ENCODE assay signal across 10 cellular contexts in genomic region chr5:140965905-140966292, GRCh38. TPM values are rescaled to one million over a fixed set of nuclear protein-coding genes. Genes with fewer than 3 reads are reported as not detected.
DNase-seq lines count a peak whose midpoint lies in the region; ATAC-seq and TF ChIP-seq lines count a peak whose summit lies in the region.
"Had no signal": no experiment of that assay in that cellular context is flagged by ENCODE, and none has a peak within 500 bp of the region (broad histone marks: within the 10 kb centered on the region; RNA-seq: fewer than 3 reads in every experiment).

No MANE protein-coding gene starts in this region.

- POLR2A ChIA-PET in activated CD4-positive, alpha-beta T cell treated with anti-CD3 and anti-CD28 coated beads, Interleukin-2, amount 10 ng/mL, durations not matched to agents 7 days and 5 days (lab: Charles Lee), result no interaction called here

- intact Hi-C loops in upper lobe of right lung (cut with DNase I), result no loop called here

- no peaks in the 10 kb centered on the region for H3K36me3 ChIP-seq in upper lobe of right lung

- H3K4me3 Mint-ChIP-seq in activated CD4-positive, alpha-beta T cell treated with anti-CD3 and anti-CD28 coated beads, Interleukin-2, amount 10 ng/mL, durations not matched to agents 7 days and 5 days, result no peak overlapping the region
- H3K4me3 Mint-ChIP-seq in mesothelial cell of epicardium, result peak overlapping the region; percentile 91

- no peaks in the 10 kb centered on the region for H3K9me3 Mint-ChIP-seq in activated CD4-positive, alpha-beta T cell treated with anti-CD3 and anti-CD28 coated beads, Interleukin-2, amount 10 ng/mL, durations not matched to agents 7 days and 5 days
- H3K9me3 Mint-ChIP-seq in mesothelial cell of epicardium, result no peaks in the 10 kb centered on the region

- H3K27me3 Mint-ChIP-seq in activated CD4-positive, alpha-beta T cell treated with anti-CD3 and anti-CD28 coated beads, Interleukin-2, amount 10 ng/mL, durations not matched to agents 7 days and 5 days, result peaks cover 37% of the 10 kb centered on the region
- H3K27me3 Mint-ChIP-seq in mesothelial cell of epicardium (ENCODE audit: low read depth), result no peaks in the 10 kb centered on the region

- no peak for TF ChIP-seq CTCF in coronary artery (IDR thresholded peaks at IDR 0.05)
- no peak for TF ChIP-seq CTCF in mesothelial cell of epicardium (IDR thresholded peaks at IDR 0.05; ENCODE audit: unreplicated experiment)
- TF ChIP-seq CTCF in upper lobe of right lung (IDR thresholded peaks at IDR 0.05), result no peak

- peak overlapping the region; percentile 31 for H3K27ac Mint-ChIP-seq in activated CD4-positive, alpha-beta T cell treated with anti-CD3 and anti-CD28 coated beads, Interleukin-2, amount 10 ng/mL, durations not matched to agents 7 days and 5 days
- H3K27ac Mint-ChIP-seq in mesothelial cell of epicardium, result peak overlapping the region; percentile 96

- H3K36me3 Mint-ChIP-seq in activated CD4-positive, alpha-beta T cell treated with anti-CD3 and anti-CD28 coated beads, Interleukin-2, amount 10 ng/mL, durations not matched to agents 7 days and 5 days (ENCODE audit: low read depth), result no peaks in the 10 kb centered on the region
- H3K36me3 Mint-ChIP-seq in mesothelial cell of epicardium, result peaks cover 4% of the 10 kb centered on the region

- H3K4me1 Mint-ChIP-seq in activated CD4-positive, alpha-beta T cell treated with anti-CD3 and anti-CD28 coated beads, Interleukin-2, amount 10 ng/mL, durations not matched to agents 7 days and 5 days, result no peaks in the 10 kb centered on the region
- H3K4me1 Mint-ChIP-seq in mesothelial cell of epicardium, result peaks cover 43% of the 10 kb centered on the region

- H3K4me3 ChIP-seq in coronary artery (peak overlapping the region; percentile 82), upper lobe of right lung (peak overlapping the region; percentile 61)

- peaks cover 10% of the 10 kb centered on the region for H3K4me1 ChIP-seq in upper lobe of right lung

- ATAC-seq in upper lobe of right lung, result peak; percentile 4
- no peak for ATAC-seq in GM21723 (IDR thresholded peaks at IDR 0.05; ENCODE audit: unreplicated experiment)

- no peaks in the 10 kb centered on the region for H3K9me3 ChIP-seq in upper lobe of right lung

- DNase-seq in activated CD4-positive, alpha-beta T cell treated with anti-CD3 and anti-CD28 coated beads, Interleukin-2, amount 10 ng/mL, durations not matched to agents 7 days and 5 days, result no peak
- DNase-seq in activated CD4-positive, alpha-beta T cell treated with anti-CD3 and anti-CD28 coated beads for 1 hour, result no peak
- DNase-seq in coronary artery (ENCODE audit: low spot score), result no peak
- DNase-seq in mesothelial cell of epicardium (ENCODE audit: low spot score in 2 of 2, unreplicated experiment in 2 of 2), result no peak
- DNase-seq in upper lobe of right lung, result no peak
- DNase-seq in iPS-NIHi7 (ENCODE audit: extremely low spot score), result no peak
- DNase-seq in AG20443 (ENCODE audit: low spot score), result no peak
- DNase-seq: Karpas-422 had no signal

- CTCF ChIA-PET in activated CD4-positive, alpha-beta T cell treated with anti-CD3 and anti-CD28 coated beads, Interleukin-2, amount 10 ng/mL, durations not matched to agents 7 days and 5 days (lab: Charles Lee), result interaction anchor here (1.4 kb wide), 1 partner anchor 11 kb away, joined by 3 read pairs; no protein-coding TSS in a partner anchor

- H3K27ac ChIP-seq in coronary artery (peak overlapping the region in 1 of 2 donors; percentile 68), upper lobe of right lung (peak overlapping the region; percentile 63)
- H3K27ac ChIP-seq: VCaP had no signal

- peaks cover 4% of the 10 kb centered on the region for H3K27me3 ChIP-seq in upper lobe of right lung

RNA-seq across cellular contexts. Expression of gene PCDHAC2, which starts 0.4 kb away (rescaled TPM):
- not detected for total RNA-seq in activated CD4-positive, alpha-beta T cell treated with anti-CD3 and anti-CD28 coated beads, Interleukin-2, amount 10 ng/mL, durations not matched to agents 7 days and 5 days
- 12.1 to 12.7 TPM (median 12.4 TPM) in 3 replicates for total RNA-seq in mesothelial cell of epicardium
- total RNA-seq in upper lobe of right lung, result 10.0 TPM

RNA-seq across cellular contexts. Expression of gene PCDHAC1, which starts 39.8 kb away (rescaled TPM):
- not detected for total RNA-seq in activated CD4-positive, alpha-beta T cell treated with anti-CD3 and anti-CD28 coated beads, Interleukin-2, amount 10 ng/mL, durations not matched to agents 7 days and 5 days
- total RNA-seq in mesothelial cell of epicardium (9.2 to 10.1 TPM (median 9.7 TPM) in 3 replicates), upper lobe of right lung (3.7 TPM)

Comparison
In these comparisons a context has a peak if more than half of its experiments do, and no peak if none do; other contexts are left out.
1. RNA of gene PCDHAC2, which starts 0.4 kb away (total RNA-seq): 12.1 to 12.7 TPM in mesothelial cell of epicardium and 10.0 TPM in upper lobe of right lung (single experiment); not detected in activated CD4-positive, alpha-beta T cell treated with anti-CD3 and anti-CD28 coated beads, Interleukin-2, amount 10 ng/mL, durations not matched to agents 7 days and 5 days; every median in the first group is over 10 times any median in the second.